Comparison of ENCODE assay signal across 1 cellular context in the genomic region with DNA sequence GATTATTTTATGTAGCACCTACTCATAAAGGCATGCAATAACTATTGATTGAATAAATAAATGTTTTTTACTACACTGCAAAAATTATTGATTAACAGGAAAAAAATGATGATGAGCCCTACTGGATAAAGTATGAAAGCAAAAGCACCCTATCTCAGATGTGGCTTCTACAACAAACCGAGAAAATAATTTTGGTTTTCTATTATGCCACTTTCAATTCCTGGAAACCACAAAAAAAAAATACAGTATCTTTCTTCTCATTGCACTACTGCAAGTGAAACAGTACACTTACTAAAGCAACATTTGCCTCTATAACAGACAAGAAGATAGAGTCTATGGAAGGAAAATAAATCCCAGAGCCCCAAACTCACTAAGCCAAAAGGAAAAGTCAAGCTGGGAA.
TF ChIP-seq lines count a peak whose summit lies in the region.

No MANE protein-coding gene starts in this region.

TF ChIP-seq in GM23338, 12 proteins besides CTCF, POLR2A, EP300 and RAD21 (continued from another document):
- TF ChIP-seq ZNF114 (CRISPR knock-in tag; IDR thresholded peaks at IDR 0.05) = no peak
